In genomic region chr9:23492126-23493002, GRCh38 we compare ENCODE assay signal across 8 cellular contexts.
DNase-seq lines count a peak whose midpoint lies in the region; ATAC-seq and TF ChIP-seq lines count a peak whose summit lies in the region.

No MANE protein-coding gene starts in this region.

- no peaks in the 10 kb centered on the region for H3K36me3 ChIP-seq in heart right ventricle
- no peaks in the 10 kb centered on the region for H3K36me3 ChIP-seq in left lung

- no peaks in the 10 kb centered on the region for H3K27me3 ChIP-seq in heart right ventricle
- H3K27me3 ChIP-seq in left lung: no peaks in the 10 kb centered on the region

- peaks cover 0 to 5% (median 0%) of the 10 kb centered on the region in 9 donors for H3K4me1 ChIP-seq in heart right ventricle
- no peaks in the 10 kb centered on the region for H3K4me1 ChIP-seq in left lung

- ATAC-seq in heart right ventricle (peak in 2 of 8 donors; percentile 60 to 61), Right ventricle myocardium inferior (no peak), left lung (peak; percentile 94), HG03135 (IDR thresholded peaks at IDR 0.05; ENCODE audit: unreplicated experiment) (no peak), GM19035 (IDR thresholded peaks at IDR 0.05; ENCODE audit: unreplicated experiment) (no peak)

- H3K4me3 ChIP-seq in heart right ventricle (no peak overlapping the region), left lung (no peak overlapping the region)

- H3K27ac ChIP-seq in heart right ventricle (no peak overlapping the region), left lung (no peak overlapping the region)

- no peak for DNase-seq in heart right ventricle
- no peak for DNase-seq in Right ventricle myocardium inferior (ENCODE audit: missing footprints)
- peak; percentile 52 for DNase-seq in NCI-H1436 treated with DMSO at 0.1 percent for 48 hours (lab: John Stamatoyannopoulos, UW)
- peak; percentile 18 for DNase-seq in amniotic epithelial cell (ENCODE audit: low read depth)
- DNase-seq in left lung: no peak
- no peak for DNase-seq in activated T-cell treated with anti-CD3 and anti-CD28 coated beads, Interleukin-2, amount 50 U/mL, for 1 hour

- 42 to 45% methylated on average over 5 of the region's 5 CpGs for WGBS in heart right ventricle, 2 donors

- TF ChIP-seq CTCF in heart right ventricle (IDR thresholded peaks at IDR 0.05) (peak in 7 of 9 donors; percentile 43 to 65 (median 56)), left lung (IDR thresholded peaks at IDR 0.05) (peak; percentile 24 to 39)

- H3K9me3 ChIP-seq in heart right ventricle (no peaks in the 10 kb centered on the region), left lung (no peaks in the 10 kb centered on the region)

- intact Hi-C loops in heart right ventricle (cut with DNase I): loop anchor here in 6 of 10 donors (5.0 to 10.0 kb wide), 4 partner anchors 132 to 370 kb away; no protein-coding TSS in a partner anchor
- intact Hi-C loops in Right ventricle myocardium inferior (cut with DNase I): no loop called here
- intact Hi-C loops in left lung (cut with DNase I): no loop called here

Comparison
In these comparisons a context has a peak if more than half of its experiments do, and no peak if none do; other contexts are left out.
1. intact Hi-C loops: an anchor here in heart right ventricle (5.0 to 10.0 kb wide); none called in Right ventricle myocardium inferior and left lung.
2. DNase-seq: peak in NCI-H1436 treated with DMSO at 0.1 percent for 48 hours (single experiment) and amniotic epithelial cell (single experiment); none in heart right ventricle (0 of 2), Right ventricle myocardium inferior (single experiment), left lung (0 of 2) and activated T-cell treated with anti-CD3 and anti-CD28 coated beads, Interleukin-2, amount 50 U/mL, for 1 hour (single experiment).